ENCODE assay signal across 7 cellular contexts in genomic region chr12:89024580-89024979, GRCh38.
"Had no signal": no experiment of that assay in that cellular context is flagged by ENCODE, and none has a peak within 500 bp of the region (broad histone marks: within the 10 kb centered on the region; RNA-seq: fewer than 3 reads in every experiment).

No MANE protein-coding gene starts in this region.

- DNase-seq: GM23248, GOT3, H7, KG1 had no signal

- FAIRE-seq: HTR-8/SVneo had no signal

- H3K9ac ChIP-seq: GM23248 had no signal

- H3K9me3 ChIP-seq: HAP-1 had no signal

- H3K27ac ChIP-seq: GM23248 had no signal

- H2AFZ ChIP-seq: GM23248 had no signal

- ATAC-seq: HCT116 had no signal

- H3K36me3 ChIP-seq: HAP-1 had no signal

- H3K4me3 ChIP-seq: GM23248, HAP-1 had no signal

- H3K4me1 ChIP-seq: HAP-1 had no signal
